In genomic region chr6:94071835-94072234, GRCh38 we compare ENCODE assay signal across 14 cellular contexts.
DNase-seq lines count a peak whose midpoint lies in the region; ATAC-seq and TF ChIP-seq lines count a peak whose summit lies in the region.
"Had no signal": no experiment of that assay in that cellular context is flagged by ENCODE, and none has a peak within 500 bp of the region (broad histone marks: within the 10 kb centered on the region; RNA-seq: fewer than 3 reads in every experiment).

No MANE protein-coding gene starts in this region.

- H3K27ac ChIP-seq in A673 (ENCODE audit: low read depth, low read length, poor library complexity, severe bottlenecking) = no peak overlapping the region
- H3K27ac ChIP-seq: gastrocnemius medialis, neutrophil had no signal

- POLR2A ChIA-PET in A673 (lab: Charles Lee; ENCODE audit: low non-redundant PET) = no interaction called here
- POLR2A ChIA-PET in T-cell (lab: Charles Lee) = no interaction called here

- no peaks in the 10 kb centered on the region for H3K36me3 Mint-ChIP-seq in T-cell
- H3K36me3 Mint-ChIP-seq: activated naive CD8-positive, alpha-beta T cell; CD14-positive monocyte had no signal

- H3K4me3 ChIP-seq in A673 (ENCODE audit: low read depth, low read length, poor library complexity, severe bottlenecking) = no peak overlapping the region
- no peak overlapping the region for H3K4me3 ChIP-seq in adipocyte (ENCODE audit: low read length)
- H3K4me3 ChIP-seq: gastrocnemius medialis had no signal

- H3K27ac Mint-ChIP-seq in T-cell = no peak overlapping the region
- H3K27ac Mint-ChIP-seq: activated naive CD8-positive, alpha-beta T cell; CD14-positive monocyte had no signal

- peak; percentile 59 for TF ChIP-seq CTCF in A673 (conservative IDR thresholded peaks at IDR 0.05; ENCODE audit: low read depth, low read length)
- TF ChIP-seq CTCF in LNCAP (IDR thresholded peaks at IDR 0.05) = peak; percentile 32; the same call in 1 of the 2 replicates

- no peaks in the 10 kb centered on the region for H3K27me3 ChIP-seq in A673 (replicated peaks; ENCODE audit: insufficient read depth, low read depth, low read length, poor library complexity)
- no peaks in the 10 kb centered on the region for H3K27me3 ChIP-seq in adipocyte (replicated peaks; ENCODE audit: control insufficient read depth, insufficient read depth, low read length)
- H3K27me3 ChIP-seq: gastrocnemius medialis, neutrophil had no signal

- no peaks in the 10 kb centered on the region for H3K4me1 Mint-ChIP-seq in T-cell
- H3K4me1 Mint-ChIP-seq: CD14-positive monocyte had no signal

- H3K36me3 ChIP-seq in A673 (ENCODE audit: insufficient read depth, low read length, poor library complexity, severe bottlenecking) (no peaks in the 10 kb centered on the region), adipocyte (ENCODE audit: control insufficient read depth, insufficient read depth, low read length, severe bottlenecking) (no peaks in the 10 kb centered on the region)
- H3K36me3 ChIP-seq: gastrocnemius medialis, neutrophil had no signal

- H3K9ac ChIP-seq in adipocyte (ENCODE audit: low read length) = no peak overlapping the region

- CTCF ChIA-PET in A673 (lab: Charles Lee) = no interaction called here
- CTCF ChIA-PET in T-cell (lab: Charles Lee) = no interaction called here

- BruUV-seq in A673 (replicated peaks; lab: Mats Ljungman, UMichigan) = no TSS peak

- intact Hi-C loops in A673 (cut with micrococcal nuclease; ENCODE audit: unreplicated experiment) = loop anchor here (5.0 kb wide), 1 partner anchor 350 kb away; no protein-coding TSS in a partner anchor

- H3K4me1 ChIP-seq in A673 (ENCODE audit: insufficient read depth, low read length, poor library complexity, severe bottlenecking) (no peaks in the 10 kb centered on the region), adipocyte (ENCODE audit: control insufficient read depth, insufficient read depth, low read length) (peaks cover 3% of the 10 kb centered on the region)
- H3K4me1 ChIP-seq: gastrocnemius medialis had no signal

- no peaks in the 10 kb centered on the region for H3K27me3 Mint-ChIP-seq in T-cell
- H3K27me3 Mint-ChIP-seq: activated naive CD8-positive, alpha-beta T cell had no signal

- H3K9me3 ChIP-seq in A673 (ENCODE audit: low read depth, low read length, poor library complexity, severe bottlenecking) = no peaks in the 10 kb centered on the region
- H3K9me3 ChIP-seq in adipocyte (ENCODE audit: control insufficient read depth, low read length) = no peaks in the 10 kb centered on the region
- H3K9me3 ChIP-seq: gastrocnemius medialis, neutrophil had no signal

- no peak overlapping the region for H3K4me3 Mint-ChIP-seq in T-cell
- H3K4me3 Mint-ChIP-seq: activated naive CD8-positive, alpha-beta T cell; CD14-positive monocyte had no signal

- H3K9me3 Mint-ChIP-seq in T-cell = peaks cover 0 to 3% (median 3%) of the 10 kb centered on the region in 3 donors
- H3K9me3 Mint-ChIP-seq: CD14-positive monocyte had no signal

- no peak for ATAC-seq in T-cell (replicated peaks in 1 of 4)
- ATAC-seq: gastrocnemius medialis, left lobe of liver had no signal

- DNase-seq in A673 (ENCODE audit: low spot score) (peak; percentile 35), adipocyte (ENCODE audit: low read depth) (peak; percentile 2), kidney glomerular epithelial cell (lab: John Stamatoyannopoulos, UW) (peak; percentile 4), NCI-H1436 (lab: John Stamatoyannopoulos, UW) (no peak), EL (no peak), NCI-H526 treated with DMSO at 0.1 percent for 48 hours (lab: John Stamatoyannopoulos, UW) (no peak), T-cell (no peak)
- DNase-seq: gastrocnemius medialis; NK-92 treated with Interleukin-12 subunit alpha and Interleukin-12 subunit beta, amount 100 ng/mL, for 24 hours had no signal

Comparison
In these comparisons a context has a peak if more than half of its experiments do, and no peak if none do; other contexts are left out.
1. DNase-seq: peak in A673 (single experiment), adipocyte (single experiment) and kidney glomerular epithelial cell (single experiment); none in NCI-H1436 (single experiment), EL (single experiment), NCI-H526 treated with DMSO at 0.1 percent for 48 hours (single experiment) and T-cell (0 of 34).